Comparison of ENCODE assay signal across 15 cellular contexts in genomic region chr15:36617529-36618196, GRCh38. TPM values are rescaled to one million over a fixed set of nuclear protein-coding genes. Genes with fewer than 3 reads are reported as not detected.
DNase-seq lines count a peak whose midpoint lies in the region; ATAC-seq and TF ChIP-seq lines count a peak whose summit lies in the region.
"Had no signal": no experiment of that assay in that cellular context is flagged by ENCODE, and none has a peak within 500 bp of the region (broad histone marks: within the 10 kb centered on the region; RNA-seq: fewer than 3 reads in every experiment).

No MANE protein-coding gene starts in this region.

- no peak overlapping the region for H3K4me3 ChIP-seq in PC-3 (ENCODE audit: low read length)

- no peaks in the 10 kb centered on the region for H3K36me3 ChIP-seq in PC-3 (ENCODE audit: low read depth, low read length)
- H3K36me3 ChIP-seq: neutrophil had no signal

- intact Hi-C loops in PC-3 (cut with micrococcal nuclease) = no loop called here

- no peak overlapping the region for H3K4me2 ChIP-seq in PC-3 (ENCODE audit: low read length)

- no peaks in the 10 kb centered on the region for H3K79me2 ChIP-seq in PC-3 (ENCODE audit: low read length)

- H3K27me3 ChIP-seq in PC-3 (ENCODE audit: low read length) = no peaks in the 10 kb centered on the region
- H3K27me3 ChIP-seq: neutrophil had no signal

- peak; percentile 4 for DNase-seq in RPMI8226
- no peak for DNase-seq in PC-3
- DNase-seq in NCI-H187 treated with DMSO at 0.1 percent for 48 hours (lab: John Stamatoyannopoulos, UW) = no peak
- DNase-seq in effector memory CD8-positive, alpha-beta T cell = no peak
- no peak for DNase-seq in GOT3 (lab: John Stamatoyannopoulos, UW)
- DNase-seq: activated CD4-positive, CD25-positive, alpha-beta regulatory T cell treated with anti-CD3 and anti-CD28 coated beads, Interleukin-2, amount 50 U/mL, for 72 hours; kidney glomerular epithelial cell; NCI-H2171; SHP77 treated with DMSO at 0.1 percent for 48 hours had no signal

- POLR2A ChIA-PET in PC-3 (lab: Charles Lee; ENCODE audit: unreplicated experiment) = no interaction called here

- H3K27ac Mint-ChIP-seq in effector memory CD8-positive, alpha-beta T cell = no peak overlapping the region
- H3K27ac Mint-ChIP-seq: IgD-negative memory B cell had no signal

- H3F3A ChIP-seq in PC-3 (ENCODE audit: low read length, unreplicated experiment) = no peaks in the 10 kb centered on the region

- no TSS peak for BruUV-seq in PC-3 (replicated peaks; lab: Mats Ljungman, UMichigan)

- no peaks in the 10 kb centered on the region for H3K9me3 ChIP-seq in PC-3 (ENCODE audit: low read length)
- H3K9me3 ChIP-seq: neutrophil had no signal

- no peak overlapping the region for H3K4me3 Mint-ChIP-seq in effector memory CD8-positive, alpha-beta T cell
- H3K4me3 Mint-ChIP-seq: central memory CD8-positive, alpha-beta T cell; IgD-negative memory B cell had no signal

- no peaks in the 10 kb centered on the region for H3K9me3 Mint-ChIP-seq in effector memory CD8-positive, alpha-beta T cell
- H3K9me3 Mint-ChIP-seq: central memory CD8-positive, alpha-beta T cell; IgD-negative memory B cell had no signal

- H3K4me1 ChIP-seq in PC-3 (ENCODE audit: insufficient read depth, low read length) = peaks cover 8% of the 10 kb centered on the region

- no peaks in the 10 kb centered on the region for H3K27me3 Mint-ChIP-seq in effector memory CD8-positive, alpha-beta T cell
- H3K27me3 Mint-ChIP-seq: central memory CD8-positive, alpha-beta T cell; IgD-negative memory B cell had no signal

- no peaks in the 10 kb centered on the region for H4K20me1 ChIP-seq in PC-3 (ENCODE audit: low read length)

- peak; percentile 99 for ATAC-seq in GM18909 (IDR thresholded peaks at IDR 0.05; ENCODE audit: poor library complexity, unreplicated experiment)
- ATAC-seq in GM21576 (IDR thresholded peaks at IDR 0.05; ENCODE audit: unreplicated experiment) = peak; percentile 100
- peak; percentile 91 for ATAC-seq in HG03097 (IDR thresholded peaks at IDR 0.05; ENCODE audit: low FRiP score, unreplicated experiment)
- no peak for ATAC-seq in PC-3
- ATAC-seq in effector memory CD8-positive, alpha-beta T cell (replicated peaks) = no peak

- peaks cover 0 to 8% of the 10 kb centered on the region in 2 donors for H3K4me1 Mint-ChIP-seq in effector memory CD8-positive, alpha-beta T cell (ENCODE audit: low read depth in 2 of 2)
- H3K4me1 Mint-ChIP-seq: central memory CD8-positive, alpha-beta T cell had no signal

- CTCF ChIA-PET in PC-3 (lab: Charles Lee) = no interaction called here

- no peak overlapping the region for H2AFZ ChIP-seq in PC-3 (ENCODE audit: low read length)

- no peak for TF ChIP-seq CTCF in PC-3 (conservative IDR thresholded peaks at IDR 0.05; ENCODE audit: low read depth, low read length)

- H3K36me3 Mint-ChIP-seq in effector memory CD8-positive, alpha-beta T cell (ENCODE audit: insufficient read depth) = peaks cover 6% of the 10 kb centered on the region

- no peaks in the 10 kb centered on the region for H3K9me2 ChIP-seq in PC-3 (replicated peaks; ENCODE audit: low read length)

- no peak overlapping the region for H3K27ac ChIP-seq in PC-3 (ENCODE audit: low read length)
- H3K27ac ChIP-seq: neutrophil had no signal

- no peak overlapping the region for H3K9ac ChIP-seq in PC-3 (ENCODE audit: low read length)

RNA-seq across cellular contexts. Expression of gene CDIN1, which starts 38.2 kb away (rescaled TPM):
- 12.4 and 14.2 TPM in 2 replicates for total RNA-seq in PC-3 (2014; rRNA removed)

Comparison
In these comparisons a context has a peak if more than half of its experiments do, and no peak if none do; other contexts are left out.
1. ATAC-seq: peak in GM18909 (single experiment), GM21576 (single experiment) and HG03097 (single experiment); none in PC-3 (single experiment) and effector memory CD8-positive, alpha-beta T cell (single experiment).